In the genomic region with DNA sequence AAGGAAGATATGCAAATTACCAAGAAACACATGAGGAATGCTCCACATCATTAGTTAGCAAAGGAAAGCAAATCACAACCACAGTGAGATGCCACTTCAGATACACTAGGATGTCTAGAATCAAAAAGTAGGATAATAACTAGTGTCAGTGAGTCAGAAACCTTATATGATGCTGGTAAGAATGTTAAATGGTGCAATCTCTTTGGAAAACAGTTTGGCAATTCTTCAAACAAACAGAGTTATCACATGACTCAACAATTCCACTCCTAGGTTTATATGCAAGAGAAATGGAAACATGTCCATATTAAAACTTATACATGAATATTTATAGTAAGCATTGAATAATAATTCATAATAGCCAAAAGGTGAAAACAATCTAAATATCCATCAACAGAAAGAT, we compare ENCODE assay signal across 18 cellular contexts.
DNase-seq lines count a peak whose midpoint lies in the region; ATAC-seq and TF ChIP-seq lines count a peak whose summit lies in the region.
"Had no signal": no experiment of that assay in that cellular context is flagged by ENCODE, and none has a peak within 500 bp of the region (broad histone marks: within the 10 kb centered on the region; RNA-seq: fewer than 3 reads in every experiment).

No MANE protein-coding gene starts in this region.

- no peak for TF ChIP-seq CTCF in CD14-positive monocyte (IDR thresholded peaks at IDR 0.05)

- DNase-seq in ELR (ENCODE audit: low read depth) (peak; percentile 27), M059J (ENCODE audit: low read depth) (peak; percentile 48), fibroblast of gingiva (ENCODE audit: low read depth) (peak; percentile 20), non-pigmented ciliary epithelial cell (ENCODE audit: low read depth) (peak; percentile 18), CD14-positive monocyte (ENCODE audit: low spot score) (no peak), NCI-H146 treated with DMSO at 0.1 percent for 48 hours (lab: John Stamatoyannopoulos, UW; ENCODE audit: unreplicated experiment) (no peak)
- DNase-seq: BE2C; Caco-2; CD4-positive, alpha-beta T cell; Kasumi-1; NCI-H1105 treated with DMSO at 0.1 percent for 48 hours; NCI-H1694 treated with DMSO at 0.1 percent for 48 hours; NCI-H510A treated with DMSO at 0.1 percent for 48 hours; NCI-H82; OCI-M1; Right ventricle myocardium superior had no signal

- peaks cover 0 to 3% (median 1%) of the 10 kb centered on the region in 7 donors for H3K9me3 Mint-ChIP-seq in CD14-positive monocyte

- H3K36me3 Mint-ChIP-seq in CD14-positive monocyte = no peaks in the 10 kb centered on the region

- no peak overlapping the region for H3K27ac Mint-ChIP-seq in CD14-positive monocyte
- H3K27ac Mint-ChIP-seq: CD4-positive, alpha-beta T cell had no signal

- H3K4me3 Mint-ChIP-seq in CD14-positive monocyte = no peak overlapping the region
- H3K4me3 Mint-ChIP-seq: CD4-positive, alpha-beta T cell had no signal

- no peaks in the 10 kb centered on the region for H3K4me1 Mint-ChIP-seq in CD14-positive monocyte

- intact Hi-C loops in CD14-positive monocyte (cut with micrococcal nuclease) = no loop called here

- no peak for ATAC-seq in GM18498 (IDR thresholded peaks at IDR 0.05; ENCODE audit: unreplicated experiment)
- ATAC-seq: GM12878 had no signal

- peaks cover 0 to 2% (median 0%) of the 10 kb centered on the region in 3 donors for H3K27me3 Mint-ChIP-seq in CD14-positive monocyte (ENCODE audit: low read depth in 3 of 3)
- H3K27me3 Mint-ChIP-seq: CD4-positive, alpha-beta T cell had no signal

Comparison
In these comparisons a context has a peak if more than half of its experiments do, and no peak if none do; other contexts are left out.
1. DNase-seq: peak in ELR (single experiment), M059J (single experiment), fibroblast of gingiva (single experiment) and non-pigmented ciliary epithelial cell (single experiment); none in CD14-positive monocyte (single experiment) and NCI-H146 treated with DMSO at 0.1 percent for 48 hours (single experiment).